In the genomic region with DNA sequence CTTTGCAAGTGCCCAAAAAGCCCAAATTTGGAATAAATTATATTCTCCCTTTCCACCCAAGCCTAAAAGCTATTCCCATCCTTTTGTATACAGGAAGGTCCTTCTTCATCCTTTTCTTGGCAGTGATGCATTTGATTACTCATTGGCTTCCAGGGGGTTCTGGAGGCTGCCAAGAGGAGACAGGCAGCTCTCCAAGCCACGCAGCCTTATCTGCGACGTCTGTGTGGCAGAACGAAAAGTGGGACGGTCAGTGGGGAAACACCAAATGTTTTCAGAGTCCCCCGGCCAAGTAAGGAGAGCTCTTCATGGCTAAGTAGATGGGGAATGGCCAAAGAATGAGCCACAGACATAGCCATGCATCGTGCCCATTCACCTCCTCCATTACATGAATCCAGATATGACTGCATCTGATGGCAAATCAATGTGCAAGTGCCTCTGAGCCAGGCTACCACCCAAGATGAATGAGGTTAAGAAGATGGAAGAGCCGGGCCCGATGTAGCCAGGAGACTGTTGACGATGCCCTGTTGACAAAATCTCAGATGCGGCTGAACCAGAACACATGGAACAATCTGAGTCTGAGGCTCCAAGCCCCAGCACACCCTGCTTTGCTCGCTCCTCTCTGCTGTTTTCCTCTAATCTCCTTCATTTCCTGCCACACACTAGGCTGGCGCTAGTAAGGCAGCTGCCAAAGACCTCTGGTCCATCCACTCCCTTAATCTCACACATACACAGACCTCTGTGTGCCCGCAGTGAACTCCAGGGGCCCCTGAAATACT, we compare ENCODE assay signal across 9 cellular contexts. TPM values are rescaled to one million over a fixed set of nuclear protein-coding genes. Genes with fewer than 3 reads are reported as not detected.
DNase-seq lines count a peak whose midpoint lies in the region; ATAC-seq, FAIRE-seq and TF ChIP-seq lines count a peak whose summit lies in the region.
"Had no signal": no experiment of that assay in that cellular context is flagged by ENCODE, and none has a peak within 500 bp of the region (broad histone marks: within the 10 kb centered on the region; RNA-seq: fewer than 3 reads in every experiment).

No MANE protein-coding gene starts in this region.

- H3K27me3 ChIP-seq in Peyer's patch, result no peaks in the 10 kb centered on the region
- no peaks in the 10 kb centered on the region for H3K27me3 ChIP-seq in dorsolateral prefrontal cortex
- no peaks in the 10 kb centered on the region for H3K27me3 ChIP-seq in neutrophil
- H3K27me3 ChIP-seq in foreskin keratinocyte, result no peaks in the 10 kb centered on the region

- H3K27ac ChIP-seq in Peyer's patch (peak overlapping the region; percentile 16 to 78 (median 50)), dorsolateral prefrontal cortex (peak overlapping the region in 57 of 59 donors; percentile 13 to 89 (median 67)), neutrophil (peak overlapping the region; percentile 74), foreskin keratinocyte (no peak overlapping the region), kidney (ENCODE audit: low read depth in 2 of 2, low read length in 2 of 2) (peak overlapping the region in 1 of 2 donors; percentile 64)

- peaks cover 0 to 37% (median 7%) of the 10 kb centered on the region in 4 donors for H3K4me1 ChIP-seq in Peyer's patch
- H3K4me1 ChIP-seq in neutrophil (ENCODE audit: control insufficient read depth in 1 of 2, insufficient read depth in 1 of 2, low read depth in 1 of 2, low read length in 1 of 2), result peaks cover 98 to 100% of the 10 kb centered on the region in 2 experiments
- peaks cover 6% of the 10 kb centered on the region for H3K4me1 ChIP-seq in foreskin keratinocyte
- peaks cover 0 to 14% of the 10 kb centered on the region in 2 donors for H3K4me1 ChIP-seq in kidney (ENCODE audit: control insufficient read depth in 1 of 2, insufficient read depth in 1 of 2, low read depth in 1 of 2, low read length in 2 of 2)

- H3K9me3 ChIP-seq in Peyer's patch (no peaks in the 10 kb centered on the region), neutrophil (no peaks in the 10 kb centered on the region), kidney (ENCODE audit: control insufficient read depth in 1 of 2, low read length in 2 of 2) (no peaks in the 10 kb centered on the region)

- DNase-seq in AG08395 (ENCODE audit: low spot score), result peak; percentile 91
- DNase-seq in Peyer's patch, result no peak
- DNase-seq in dorsolateral prefrontal cortex, result peak in 7 of 10 donors; percentile 43 to 78 (median 58)
- no peak for DNase-seq in foreskin keratinocyte
- no peak for DNase-seq in kidney
- no peak for DNase-seq in T1000 (lab: John Stamatoyannopoulos, UW)

- no peak for FAIRE-seq in kidney (lab: Jason Lieb, UNC)
- FAIRE-seq: G401.6 had no signal

- no peaks in the 10 kb centered on the region for H3K36me3 ChIP-seq in Peyer's patch
- H3K36me3 ChIP-seq in neutrophil, result peaks cover 38% of the 10 kb centered on the region
- H3K36me3 ChIP-seq in kidney (ENCODE audit: control insufficient read depth in 1 of 2, insufficient read depth in 2 of 2, low read length in 2 of 2), result no peaks in the 10 kb centered on the region

- TF ChIP-seq POLR2A in Peyer's patch (IDR thresholded peaks at IDR 0.05), result no peak

- ATAC-seq in GM19395 (IDR thresholded peaks at IDR 0.05; ENCODE audit: unreplicated experiment) (no peak), foreskin keratinocyte (no peak)

- H3K4me3 ChIP-seq in Peyer's patch (no peak overlapping the region), dorsolateral prefrontal cortex (peak overlapping the region in 20 of 59 donors; percentile 0 to 42 (median 14)), neutrophil (ENCODE audit: low read depth in 1 of 2, low read length in 1 of 2) (peak overlapping the region; percentile 38 to 39), kidney (ENCODE audit: low read length in 2 of 2) (no peak overlapping the region)

- intact Hi-C loops in dorsolateral prefrontal cortex (cut with DNase I) (loop anchor here (5.0 to 10.0 kb wide), 2 partner anchors 151 to 154 kb away; no protein-coding TSS in a partner anchor), kidney (cut with DNase I) (no loop called here)

- TF ChIP-seq CTCF in Peyer's patch (IDR thresholded peaks at IDR 0.05) (no peak), dorsolateral prefrontal cortex (IDR thresholded peaks at IDR 0.05 in 54 of 56, conservative IDR thresholded peaks at IDR 0.05 in 2 of 56; ENCODE audit: low read depth in 1 of 56, partially characterized antibody in 56 of 56) (no peak), neutrophil (IDR thresholded peaks at IDR 0.05) (no peak), foreskin keratinocyte (conservative IDR thresholded peaks at IDR 0.05) (no peak), kidney (IDR thresholded peaks at IDR 0.05; ENCODE audit: borderline replicate concordance, extremely low read depth, insufficient read depth) (no peak)

- H3K9ac ChIP-seq in kidney (ENCODE audit: low read length in 2 of 2), result no peak overlapping the region

RNA-seq across cellular contexts. Expression of a gene that starts 12.0 kb away (rescaled TPM):
- total RNA-seq in Peyer's patch, result 10 to 100 TPM in 1 of 4 donors, 1 to 10 TPM in 3; 1.1 to 47.9 (median 5.4) TPM
- 10 to 100 TPM in 82 of 120 experiments, 1 to 10 TPM in 38; 6.7 to 17.9 (median 11.0) TPM for total RNA-seq in dorsolateral prefrontal cortex
- total RNA-seq in foreskin keratinocyte, result 9.1 and 31.0 TPM in 2 replicates
- 3.8 and 11.9 TPM in 2 replicates for polyA plus RNA-seq in foreskin keratinocyte
- 9.2 TPM for total RNA-seq in kidney
- polyA plus RNA-seq in kidney (ENCODE audit: insufficient read depth, low read depth, low replicate concordance), result 0.88 TPM

Comparison
In these comparisons a context has a peak if more than half of its experiments do, and no peak if none do; other contexts are left out.
1. DNase-seq: peak in AG08395 (single experiment) and dorsolateral prefrontal cortex (7 of 10); none in Peyer's patch (0 of 3), foreskin keratinocyte (0 of 2), kidney (single experiment) and T1000 (single experiment).
2. H3K4me3 ChIP-seq: peak in neutrophil (2 of 2); none in Peyer's patch (0 of 4) and kidney (0 of 2).